ENCODE assay signal across 18 cellular contexts in the genomic region with DNA sequence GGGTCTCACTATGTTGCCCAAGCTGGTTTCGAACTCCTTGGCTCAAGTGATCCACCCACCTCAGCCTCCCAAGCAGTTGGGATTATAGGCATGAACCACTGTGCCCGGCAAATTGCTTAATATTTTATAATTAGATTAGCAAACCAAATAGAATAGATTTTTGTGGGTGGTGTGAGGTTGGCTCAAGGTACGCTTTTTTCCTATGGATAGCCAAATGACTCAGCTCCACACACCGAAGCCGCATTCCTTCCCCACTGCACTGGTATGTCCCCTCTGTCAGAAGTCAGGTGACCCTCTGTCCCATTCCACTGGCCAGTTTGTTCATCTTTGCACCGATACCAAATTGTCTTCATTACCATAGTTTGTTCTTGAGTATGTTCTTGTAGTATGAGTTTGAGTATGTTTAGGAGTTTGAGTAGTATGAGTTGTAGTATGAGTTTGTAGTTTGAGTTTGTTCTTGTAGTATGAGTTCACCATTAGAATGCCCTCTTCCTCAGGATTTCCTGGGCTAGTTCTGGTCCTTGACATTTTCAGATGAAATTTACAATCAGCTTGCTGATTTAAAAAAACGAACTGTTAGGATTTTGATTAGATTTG. TPM values are rescaled to one million over a fixed set of nuclear protein-coding genes. Genes with fewer than 3 reads are reported as not detected.
A peak's percentile ranks its signal among the peaks of the same experiment; 100 is the strongest.
DNase-seq lines count a peak whose midpoint lies in the region; ATAC-seq and TF ChIP-seq lines count a peak whose summit lies in the region.
"Had no signal": no experiment of that assay in that cellular context is flagged by ENCODE, and none has a peak within 500 bp of the region (broad histone marks: within the 10 kb centered on the region; RNA-seq: fewer than 3 reads in every experiment).

No MANE protein-coding gene starts in this region.

- H3K9me3 ChIP-seq in mammary epithelial cell (replicated peaks; ENCODE audit: insufficient read depth, low read length): no peaks in the 10 kb centered on the region
- no peaks in the 10 kb centered on the region for H3K9me3 ChIP-seq in CD8-positive, alpha-beta memory T cell (ENCODE audit: low read length)
- H3K9me3 ChIP-seq: gastrocnemius medialis had no signal

- in situ Hi-C loops in mammary epithelial cell (cut with MboI; ENCODE audit: low sequenced_read_pairs in 2 of 2): no loop called here

- POLR2A ChIA-PET in CD8-positive, alpha-beta memory T cell (lab: Charles Lee): no interaction called here

- H3K9ac ChIP-seq in mammary epithelial cell (ENCODE audit: insufficient read depth, low read length): peak overlapping the region; percentile 7

- TF ChIP-seq RAD21 in Ishikawa (IDR thresholded peaks at IDR 0.05; ENCODE audit: low read depth): no peak

- H3K4me1 Mint-ChIP-seq in CD8-positive, alpha-beta memory T cell: peaks cover 5 to 8% (median 8%) of the 10 kb centered on the region in 3 donors

- H3K4me1 ChIP-seq in ACC112 (ENCODE audit: control insufficient read depth, insufficient read depth, low read length, unreplicated experiment) (peaks cover 24% of the 10 kb centered on the region), mammary epithelial cell (ENCODE audit: insufficient read depth, low read length) (peaks cover 29% of the 10 kb centered on the region)
- H3K4me1 ChIP-seq in CD8-positive, alpha-beta memory T cell (ENCODE audit: insufficient read depth, low read length): no peaks in the 10 kb centered on the region

- H3K4me3 ChIP-seq in ACC112 (ENCODE audit: low read depth, low read length) (no peak overlapping the region), mammary epithelial cell (replicated peaks in 1 of 3; ENCODE audit: insufficient read depth in 1 of 3, low read depth in 2 of 3, low read length in 3 of 3) (no peak overlapping the region)
- no peak overlapping the region for H3K4me3 ChIP-seq in CD8-positive, alpha-beta memory T cell (ENCODE audit: low read length)
- H3K4me3 ChIP-seq: gastrocnemius medialis had no signal

- no peaks in the 10 kb centered on the region for H4K20me1 ChIP-seq in mammary epithelial cell (ENCODE audit: insufficient read depth, low read length)

- H3K27ac Mint-ChIP-seq in CD8-positive, alpha-beta memory T cell: no peak overlapping the region
- H3K27ac Mint-ChIP-seq: natural killer cell treated with Interleukin-12 subunit alpha and Interleukin-12 subunit beta and Interleukin-15 and Interleukin-18, amount 100 ng/mL, for 72 hours; T-helper 17 cell; type B pancreatic cell had no signal

- dilution Hi-C loops in mammary epithelial cell (cut with HindIII; ENCODE audit: low sequenced_read_pairs): loop anchor here (5.0 to 10.0 kb wide), 3 partner anchors 73 to 334 kb away; no protein-coding TSS in a partner anchor

- DNase-seq in mammary epithelial cell (peak; percentile 74), kidney glomerular epithelial cell (lab: John Stamatoyannopoulos, UW) (peak; percentile 49), RPMI8226 (no peak), C1 segment of cervical spinal cord (lab: John Stamatoyannopoulos, UW) (no peak), omental fat pad (ENCODE audit: low spot score) (no peak)
- no peak for DNase-seq in CD8-positive, alpha-beta memory T cell
- DNase-seq: activated CD4-positive, alpha-beta T cell treated with anti-CD3 and anti-CD28 coated beads, Interleukin-2, amount 50 U/mL, for 4 hours; activated gamma-delta T cell; gastrocnemius medialis; GF-D8; Karpas-422; left cardiac atrium; NCI-H2107; T-helper 17 cell had no signal

- WGBS in mammary epithelial cell (ENCODE audit: low coverage, missing lambda C conversion rate): 7% methylated on average over 7 of the region's 7 CpGs

- intact Hi-C loops in mammary epithelial cell (cut with micrococcal nuclease): loop anchor here (10.0 kb wide), 1 partner anchor 74 kb away; the partner anchor contains the start of gene SPECC1L

- H3K27ac ChIP-seq in ACC112 (ENCODE audit: low read depth, low read length): peak overlapping the region; percentile 60
- peak overlapping the region; percentile 78 for H3K27ac ChIP-seq in mammary epithelial cell (ENCODE audit: insufficient read depth, low read depth, low read length)
- no peak overlapping the region for H3K27ac ChIP-seq in CD8-positive, alpha-beta memory T cell (ENCODE audit: low read depth, low read length)
- H3K27ac ChIP-seq: gastrocnemius medialis had no signal

- TF ChIP-seq CTCF in mammary epithelial cell (conservative IDR thresholded peaks at IDR 0.05 in 1 of 2, IDR thresholded peaks at IDR 0.05 in 1 of 2; ENCODE audit: extremely low read depth in 1 of 2, insufficient read depth in 1 of 2, low read depth in 1 of 2, low read length in 2 of 2) (no peak), omental fat pad (IDR thresholded peaks at IDR 0.05) (no peak)

- no peaks in the 10 kb centered on the region for H3K9me3 Mint-ChIP-seq in CD8-positive, alpha-beta memory T cell
- H3K9me3 Mint-ChIP-seq: natural killer cell treated with Interleukin-12 subunit alpha and Interleukin-12 subunit beta and Interleukin-15 and Interleukin-18, amount 100 ng/mL, for 72 hours; type B pancreatic cell had no signal

- H3K36me3 ChIP-seq in ACC112 (ENCODE audit: insufficient read depth, low read length) (no peaks in the 10 kb centered on the region), mammary epithelial cell (ENCODE audit: insufficient read depth, low read length) (no peaks in the 10 kb centered on the region)
- no peaks in the 10 kb centered on the region for H3K36me3 ChIP-seq in CD8-positive, alpha-beta memory T cell (ENCODE audit: insufficient read depth, low read length)
- H3K36me3 ChIP-seq: gastrocnemius medialis had no signal

- no peak for ATAC-seq in omental fat pad (ENCODE audit: low FRiP score)
- ATAC-seq: left cardiac atrium; natural killer cell treated with Interleukin-12 subunit alpha and Interleukin-12 subunit beta and Interleukin-15 and Interleukin-18, amount 100 ng/mL, for 72 hours; T-helper 17 cell had no signal

- H3K4me2 ChIP-seq in mammary epithelial cell (ENCODE audit: insufficient read depth, low read depth, low read length): peak overlapping the region; percentile 21

- H3K27me3 ChIP-seq in ACC112 (ENCODE audit: insufficient read depth, low read length) (no peaks in the 10 kb centered on the region), mammary epithelial cell (ENCODE audit: insufficient read depth, low read length) (no peaks in the 10 kb centered on the region)
- no peaks in the 10 kb centered on the region for H3K27me3 ChIP-seq in CD8-positive, alpha-beta memory T cell (ENCODE audit: insufficient read depth, low read length, poor library complexity, severe bottlenecking)
- H3K27me3 ChIP-seq: gastrocnemius medialis had no signal

- TF ChIP-seq EP300 in Ishikawa (IDR thresholded peaks at IDR 0.05; ENCODE audit: borderline replicate concordance): no peak

- H3K36me3 Mint-ChIP-seq in CD8-positive, alpha-beta memory T cell: no peaks in the 10 kb centered on the region
- H3K36me3 Mint-ChIP-seq: natural killer cell treated with Interleukin-12 subunit alpha and Interleukin-12 subunit beta and Interleukin-15 and Interleukin-18, amount 100 ng/mL, for 72 hours; type B pancreatic cell had no signal

- BruUV-seq in mammary epithelial cell (replicated peaks; lab: Mats Ljungman, UMichigan): no TSS peak

- H3K4me3 Mint-ChIP-seq in CD8-positive, alpha-beta memory T cell: no peak overlapping the region
- H3K4me3 Mint-ChIP-seq: natural killer cell treated with Interleukin-12 subunit alpha and Interleukin-12 subunit beta and Interleukin-15 and Interleukin-18, amount 100 ng/mL, for 72 hours; T-helper 17 cell; type B pancreatic cell had no signal

- CTCF ChIA-PET in mammary epithelial cell (lab: Charles Lee; ENCODE audit: low non-redundant PET): no interaction called here
- CTCF ChIA-PET in CD8-positive, alpha-beta memory T cell (lab: Charles Lee): interaction anchor here (1.0 kb wide), 1 partner anchor 16 kb away, joined by 3 read pairs; no protein-coding TSS in a partner anchor

- peaks cover 14 to 15% of the 10 kb centered on the region in 2 donors for H3K27me3 Mint-ChIP-seq in CD8-positive, alpha-beta memory T cell
- H3K27me3 Mint-ChIP-seq: type B pancreatic cell had no signal

- H2AFZ ChIP-seq in ACC112 (ENCODE audit: low read length, unreplicated experiment): no peak overlapping the region
- H2AFZ ChIP-seq in mammary epithelial cell (ENCODE audit: low read depth, low read length): no peak overlapping the region

- H3K79me2 ChIP-seq in ACC112 (ENCODE audit: control insufficient read depth, insufficient read depth, low read length, unreplicated experiment) (no peaks in the 10 kb centered on the region), mammary epithelial cell (ENCODE audit: insufficient read depth, low read length) (no peaks in the 10 kb centered on the region)

TF ChIP-seq in Ishikawa, 13 proteins besides CTCF, POLR2A, EP300 and RAD21 (continues in another document):
- TF ChIP-seq YY1 (IDR thresholded peaks at IDR 0.05; ENCODE audit: low read depth) (no peak), TCF12 (IDR thresholded peaks at IDR 0.05; ENCODE audit: low read depth) (no peak)

RNA-seq across cellular contexts. Expression of gene SUSD2, which starts 19.4 kb away (rescaled TPM):
- 1 to 10 TPM; 1.0 to 2.8 TPM for total RNA-seq in mammary epithelial cell
- polyA plus RNA-seq in mammary epithelial cell: 0.22 TPM
- 0.10 TPM for polyA minus RNA-seq in mammary epithelial cell
- 1 to 10 TPM; 2.3 to 8.0 (median 4.7) TPM for total RNA-seq in omental fat pad
- total RNA-seq in CD8-positive, alpha-beta memory T cell: under 1 TPM; 0.31 to 0.48 TPM
- polyA plus RNA-seq in CD8-positive, alpha-beta memory T cell: not detected

RNA-seq across cellular contexts. Expression of gene GGT5, which starts 44.2 kb away (rescaled TPM):
- total RNA-seq in mammary epithelial cell (under 1 TPM in 1 of 2 donors, not detected in 1; under 0.01 TPM), omental fat pad (10 to 100 TPM; 45.4 to 70.6 (median 51.0) TPM)
- 0.05 TPM for polyA plus RNA-seq in mammary epithelial cell
- not detected for polyA minus RNA-seq in mammary epithelial cell
- not detected for total RNA-seq in CD8-positive, alpha-beta memory T cell
- polyA plus RNA-seq in CD8-positive, alpha-beta memory T cell: not detected
- total RNA-seq: T-helper 17 cell had no signal

Comparison
In these comparisons a context has a peak if more than half of its experiments do, and no peak if none do; other contexts are left out.
1. DNase-seq: peak in mammary epithelial cell (single experiment) and kidney glomerular epithelial cell (single experiment); none in RPMI8226 (single experiment), C1 segment of cervical spinal cord (0 of 14), omental fat pad (single experiment) and CD8-positive, alpha-beta memory T cell (0 of 5).
2. RNA of gene GGT5, which starts 44.2 kb away (total RNA-seq): 45.4 to 70.6 TPM in omental fat pad; not detected in CD8-positive, alpha-beta memory T cell and under 0.01 TPM in mammary epithelial cell; every median in the first group is over 10 times any median in the second.